Comparison of ENCODE assay signal across 8 cellular contexts in genomic region chr2:202871161-202872141, GRCh38. TPM values are rescaled to one million over a fixed set of nuclear protein-coding genes. Genes with fewer than 3 reads are reported as not detected.
DNase-seq lines count a peak whose midpoint lies in the region; ATAC-seq and TF ChIP-seq lines count a peak whose summit lies in the region.

TSS of gene ICA1L (minus strand) at chr2:202871766. CDS start at chr2:202829009, 42,757 bp downstream.

- POLR2A ChIA-PET in CD8-positive, alpha-beta T cell (lab: Charles Lee): interaction anchor here (1.1 to 1.5 kb wide), 4 partner anchors 9 to 297 kb away, joined by 4 to 8 read pairs (median 4); partner anchors contain the start of gene FAM117B

- peak within 1 kb of the TSS; percentile 97 for H3K4me3 Mint-ChIP-seq in CD8-positive, alpha-beta T cell
- H3K4me3 Mint-ChIP-seq in endothelial cell (ENCODE audit: unreplicated experiment): peak within 1 kb of the TSS; percentile 91

- H3K27ac Mint-ChIP-seq in CD8-positive, alpha-beta T cell: peak within 1 kb of the TSS; percentile 83
- H3K27ac Mint-ChIP-seq in endothelial cell (ENCODE audit: unreplicated experiment): peak within 1 kb of the TSS; percentile 80

- intact Hi-C loops in CD8-positive, alpha-beta T cell (cut with DNase I, micrococcal nuclease): loop anchor here (1.0 to 5.0 kb wide), 5 partner anchors 40 to 297 kb away; partner anchors contain the start of genes WDR12 (in 2 of the 2), CARF (in 1 of the 2) and FAM117B (in 1 of the 2)

- peak within 1 kb of the TSS; percentile 97 for H3K4me3 ChIP-seq in CD8-positive, alpha-beta T cell (ENCODE audit: low read depth, low read length)
- peak within 1 kb of the TSS; percentile 70 for H3K4me3 ChIP-seq in mononuclear cell (ENCODE audit: low read length)

- peaks cover 9% of the 10 kb centered on the region for H3K4me1 Mint-ChIP-seq in CD8-positive, alpha-beta T cell (ENCODE audit: low read depth)
- peaks cover 2% of the 10 kb centered on the region for H3K4me1 Mint-ChIP-seq in endothelial cell (ENCODE audit: unreplicated experiment)

- peak; percentile 79 for ATAC-seq in CD8-positive, alpha-beta T cell
- ATAC-seq in GM19395 (IDR thresholded peaks at IDR 0.05; ENCODE audit: unreplicated experiment) (peak; percentile 82), HG03521 (IDR thresholded peaks at IDR 0.05; ENCODE audit: unreplicated experiment) (peak; percentile 68)

- CTCF ChIA-PET in CD8-positive, alpha-beta T cell (lab: Charles Lee): interaction anchor here (0.6 to 8.6 kb wide), 20 partner anchors 9 to 1107 kb away, joined by 3 to 67 read pairs (median 4); partner anchors contain the start of gene FAM117B

- H3K27me3 Mint-ChIP-seq in CD8-positive, alpha-beta T cell (ENCODE audit: low read depth): no peaks in the 10 kb centered on the region
- H3K27me3 Mint-ChIP-seq in endothelial cell (ENCODE audit: unreplicated experiment): peaks cover 4% of the 10 kb centered on the region

- H3K36me3 ChIP-seq in CD8-positive, alpha-beta T cell (ENCODE audit: insufficient read depth, low read length): no peaks in the 10 kb centered on the region

- peak within 1 kb of the TSS; percentile 60 for H3K27ac ChIP-seq in CD8-positive, alpha-beta T cell (ENCODE audit: low read depth, low read length)

- TF ChIP-seq CTCF in CD8-positive, alpha-beta T cell (IDR thresholded peaks at IDR 0.05): no peak
- no peak for TF ChIP-seq CTCF in endothelial cell (IDR thresholded peaks at IDR 0.05; ENCODE audit: unreplicated experiment)

- DNase-seq in CD8-positive, alpha-beta T cell: peak; percentile 9 to 73 (median 46)
- peak; percentile 41 for DNase-seq in NOMO-1 treated with dmso at 0.1 percent for 144 hours (lab: John Stamatoyannopoulos, UW; ENCODE audit: unreplicated experiment)
- peak; percentile 79 for DNase-seq in activated CD8-positive, alpha-beta memory T cell treated with anti-CD3 and anti-CD28 coated beads, Interleukin-2, amount 50 U/mL, for 48 hours
- DNase-seq in endothelial cell (ENCODE audit: low spot score): peak; percentile 71
- peak; percentile 73 for DNase-seq in stimulated activated CD8-positive, alpha-beta memory T cell treated with anti-CD3 and anti-CD28 coated beads, Interleukin-4, amount 100 ng/mL, for 48 hours

- H3K9me3 Mint-ChIP-seq in CD8-positive, alpha-beta T cell: no peaks in the 10 kb centered on the region
- no peaks in the 10 kb centered on the region for H3K9me3 Mint-ChIP-seq in endothelial cell (ENCODE audit: unreplicated experiment)

- H3K36me3 Mint-ChIP-seq in CD8-positive, alpha-beta T cell: peaks cover 9% of the 10 kb centered on the region
- no peaks in the 10 kb centered on the region for H3K36me3 Mint-ChIP-seq in endothelial cell (ENCODE audit: low read depth, unreplicated experiment)

- no peaks in the 10 kb centered on the region for H3K27me3 ChIP-seq in CD8-positive, alpha-beta T cell (ENCODE audit: insufficient read depth, low read length)
- no peaks in the 10 kb centered on the region for H3K27me3 ChIP-seq in mononuclear cell (ENCODE audit: insufficient read depth, low read length)

- no peaks in the 10 kb centered on the region for H3K9me3 ChIP-seq in CD8-positive, alpha-beta T cell (ENCODE audit: low read length)
- no peaks in the 10 kb centered on the region for H3K9me3 ChIP-seq in mononuclear cell (ENCODE audit: low read depth, low read length)

- H3K4me1 ChIP-seq in CD8-positive, alpha-beta T cell (ENCODE audit: insufficient read depth, low read length): no peaks in the 10 kb centered on the region
- H3K4me1 ChIP-seq in mononuclear cell (ENCODE audit: insufficient read depth, low read length): peaks cover 5% of the 10 kb centered on the region

RNA-seq across cellular contexts. Expression of gene ICA1L, which starts in this region (rescaled TPM):
- 1 to 10 TPM; 1.8 to 2.1 TPM for total RNA-seq in CD8-positive, alpha-beta T cell
- total RNA-seq in endothelial cell (ENCODE audit: unreplicated experiment) (4.1 TPM), mononuclear cell (3.4 TPM)

Comparison
In these comparisons a context has a peak if more than half of its experiments do, and no peak if none do; other contexts are left out.
1. Peak in every context shown above with its lines: DNase-seq, ATAC-seq, H3K4me3 ChIP-seq and H3K27ac ChIP-seq.